In genomic region chr20:8305449-8305978, GRCh38 we compare ENCODE assay signal across 1 cellular context.
TF ChIP-seq lines count a peak whose summit lies in the region.

No MANE protein-coding gene starts in this region.

TF ChIP-seq in HepG2, 621 proteins besides CTCF, POLR2A, EP300 and RAD21 (continued from another document and continues in another):
- 0 out of 2 replicates have a peak, but pooled peaks have one; percentile 34 for TF ChIP-seq POGK (CRISPR knock-in tag; conservative IDR thresholded peaks at IDR 0.05)
- 0 out of 2 replicates have a peak, but pooled peaks have one; percentile 31 for TF ChIP-seq YEATS2 (CRISPR knock-in tag; IDR thresholded peaks at IDR 0.05; ENCODE audit: borderline replicate concordance)
- peak; percentile 53; the same call in 1 of the 2 replicates for TF ChIP-seq KAT8 (CRISPR knock-in tag; IDR thresholded peaks at IDR 0.05)
- 0 out of 2 replicates have a peak, but pooled peaks have one; percentile 36 for TF ChIP-seq ZNF44 (CRISPR knock-in tag; IDR thresholded peaks at IDR 0.05)
- no peak for TF ChIP-seq RNF219 (CRISPR knock-in tag; IDR thresholded peaks at IDR 0.05)
- TF ChIP-seq ZNF205 (CRISPR knock-in tag; IDR thresholded peaks at IDR 0.05) = 0 out of 2 replicates have a peak, but pooled peaks have one; percentile 66
- TF ChIP-seq HNF4G (IDR thresholded peaks at IDR 0.05; ENCODE audit: borderline replicate concordance, low read depth, low read length) = no peak
- no peak for TF ChIP-seq HNF4G (CRISPR knock-in tag; IDR thresholded peaks at IDR 0.05; ENCODE audit: borderline replicate concordance, low read depth)
- peak; percentile 50 to 73; a peak in 3 of 4 replicates for TF ChIP-seq HMGXB4 (CRISPR knock-in tag; IDR thresholded peaks at IDR 0.05; ENCODE audit: borderline replicate concordance in 1 of 2, low read depth in 1 of 2)
- no peak for TF ChIP-seq SRSF4 (IDR thresholded peaks at IDR 0.05; ENCODE audit: low read depth, low read length, poor library complexity, severe bottlenecking)
- TF ChIP-seq SRY (CRISPR knock-in tag; IDR thresholded peaks at IDR 0.05) = no peak
- TF ChIP-seq ZNF350 (CRISPR knock-in tag; IDR thresholded peaks at IDR 0.05; ENCODE audit: borderline replicate concordance, low read depth) = no peak
- 0 out of 2 replicates have a peak, but pooled peaks have one; percentile 12 for TF ChIP-seq GABPA (IDR thresholded peaks at IDR 0.05; ENCODE audit: low read depth, low read length)
- TF ChIP-seq GABPA (CRISPR knock-in tag; IDR thresholded peaks at IDR 0.05; ENCODE audit: low read depth) = peak; percentile 80
- TF ChIP-seq SRSF1 (optimal IDR thresholded peaks at IDR 0.05; ENCODE audit: low read depth, low read length) = no peak
- no peak for TF ChIP-seq EEA1 (CRISPR knock-in tag; IDR thresholded peaks at IDR 0.05; ENCODE audit: borderline replicate concordance)
- no peak for TF ChIP-seq CREM (IDR thresholded peaks at IDR 0.05)
- no peak for TF ChIP-seq CREM (CRISPR knock-in tag; IDR thresholded peaks at IDR 0.05)
- TF ChIP-seq MIXL1 (CRISPR knock-in tag; IDR thresholded peaks at IDR 0.05) = no peak
- TF ChIP-seq ZNF703 (CRISPR knock-in tag; IDR thresholded peaks at IDR 0.05; ENCODE audit: borderline replicate concordance) = no peak
- no peak for TF ChIP-seq KDM3A (CRISPR knock-in tag; IDR thresholded peaks at IDR 0.05; ENCODE audit: low read depth)
- no peak for TF ChIP-seq HIVEP1 (CRISPR knock-in tag; IDR thresholded peaks at IDR 0.05)
- no peak for TF ChIP-seq ZNF747 (CRISPR knock-in tag; IDR thresholded peaks at IDR 0.05; ENCODE audit: borderline replicate concordance)
- TF ChIP-seq SALL2 (CRISPR knock-in tag; IDR thresholded peaks at IDR 0.05) = 0 out of 2 replicates have a peak, but pooled peaks have one; percentile 13
- TF ChIP-seq ZNF234 (CRISPR knock-in tag; conservative IDR thresholded peaks at IDR 0.05) = no peak
- TF ChIP-seq ZNF180 (CRISPR knock-in tag; IDR thresholded peaks at IDR 0.05; ENCODE audit: borderline replicate concordance, low read depth) = no peak
- TF ChIP-seq SP5 (CRISPR knock-in tag; IDR thresholded peaks at IDR 0.05; ENCODE audit: borderline replicate concordance, low read depth) = no peak
- TF ChIP-seq ZNF781 (CRISPR knock-in tag; IDR thresholded peaks at IDR 0.05; ENCODE audit: borderline replicate concordance, not compliant biosample characterization) = peak; percentile 56
- 0 out of 2 replicates have a peak, but pooled peaks have one; percentile 74 for TF ChIP-seq NFKBIZ (CRISPR knock-in tag; IDR thresholded peaks at IDR 0.05)
- TF ChIP-seq CEBPG (CRISPR knock-in tag; IDR thresholded peaks at IDR 0.05) = peak; percentile 36; the same call in 1 of the 2 replicates
- no peak for TF ChIP-seq ZNF766 (CRISPR knock-in tag; IDR thresholded peaks at IDR 0.05; ENCODE audit: borderline replicate concordance)
- TF ChIP-seq ZNF678 (CRISPR knock-in tag; IDR thresholded peaks at IDR 0.05) = no peak
- no peak for TF ChIP-seq ZNF570 (CRISPR knock-in tag; IDR thresholded peaks at IDR 0.05; ENCODE audit: borderline replicate concordance)
- TF ChIP-seq MED1 (CRISPR knock-in tag; IDR thresholded peaks at IDR 0.05) = peak; percentile 67
- TF ChIP-seq ZNF772 (CRISPR knock-in tag; IDR thresholded peaks at IDR 0.05) = no peak
- TF ChIP-seq CSRNP2 (CRISPR knock-in tag; conservative IDR thresholded peaks at IDR 0.05; ENCODE audit: low read depth) = no peak
- peak; percentile 44; the same call in 1 of the 2 replicates for TF ChIP-seq MEF2D (CRISPR knock-in tag; IDR thresholded peaks at IDR 0.05)
- peak; percentile 63; the same call in 1 of the 2 replicates for TF ChIP-seq SALL1 (CRISPR knock-in tag; IDR thresholded peaks at IDR 0.05)
- no peak for TF ChIP-seq CBX1 (IDR thresholded peaks at IDR 0.05; ENCODE audit: low read depth)
- no peak for TF ChIP-seq AGO2 (optimal IDR thresholded peaks at IDR 0.05; ENCODE audit: low read depth, low read length)
- no peak for TF ChIP-seq GMEB1 (CRISPR knock-in tag; IDR thresholded peaks at IDR 0.05; ENCODE audit: borderline replicate concordance)
- no peak for TF ChIP-seq ATF1 (CRISPR knock-in tag; IDR thresholded peaks at IDR 0.05)
- no peak for TF ChIP-seq THAP7 (CRISPR knock-in tag; IDR thresholded peaks at IDR 0.05)
- TF ChIP-seq NR2F6 (IDR thresholded peaks at IDR 0.05) = no peak
- TF ChIP-seq NR2F6 (CRISPR knock-in tag; IDR thresholded peaks at IDR 0.05) = 0 out of 2 replicates have a peak, but pooled peaks have one; percentile 16
- TF ChIP-seq ARHGAP35 (CRISPR knock-in tag; IDR thresholded peaks at IDR 0.05; ENCODE audit: borderline replicate concordance) = no peak
- TF ChIP-seq KDM5B (CRISPR knock-in tag; IDR thresholded peaks at IDR 0.05; ENCODE audit: borderline replicate concordance) = 0 out of 2 replicates have a peak, but pooled peaks have one; percentile 35
- TF ChIP-seq GATAD1 (CRISPR knock-in tag; IDR thresholded peaks at IDR 0.05) = no peak; the same call in none of the 2 replicates
- peak; percentile 47 for TF ChIP-seq TEAD3 (CRISPR knock-in tag; optimal IDR thresholded peaks at IDR 0.05; ENCODE audit: borderline replicate concordance)
- no peak for TF ChIP-seq ZNF710 (CRISPR knock-in tag; IDR thresholded peaks at IDR 0.05; ENCODE audit: borderline replicate concordance)
- TF ChIP-seq ZNF598 (CRISPR knock-in tag; IDR thresholded peaks at IDR 0.05; ENCODE audit: borderline replicate concordance) = no peak
- TF ChIP-seq ZBTB38 (CRISPR knock-in tag; IDR thresholded peaks at IDR 0.05) = 0 out of 2 replicates have a peak, but pooled peaks have one; percentile 33
- TF ChIP-seq GLMP (CRISPR knock-in tag; IDR thresholded peaks at IDR 0.05; ENCODE audit: borderline replicate concordance) = no peak
- TF ChIP-seq ZNF775 (CRISPR knock-in tag; IDR thresholded peaks at IDR 0.05; ENCODE audit: borderline replicate concordance) = no peak
- 0 out of 2 replicates have a peak, but pooled peaks have one; percentile 34 for TF ChIP-seq EED (CRISPR knock-in tag; IDR thresholded peaks at IDR 0.05)
- TF ChIP-seq SPEN (CRISPR knock-in tag; IDR thresholded peaks at IDR 0.05; ENCODE audit: low read depth) = no peak
- no peak for TF ChIP-seq ZNF414 (CRISPR knock-in tag; IDR thresholded peaks at IDR 0.05)
- TF ChIP-seq TP53 (CRISPR knock-in tag; conservative IDR thresholded peaks at IDR 0.05) = no peak
